16 cellular contexts compared by ENCODE assay signal in the genomic region with DNA sequence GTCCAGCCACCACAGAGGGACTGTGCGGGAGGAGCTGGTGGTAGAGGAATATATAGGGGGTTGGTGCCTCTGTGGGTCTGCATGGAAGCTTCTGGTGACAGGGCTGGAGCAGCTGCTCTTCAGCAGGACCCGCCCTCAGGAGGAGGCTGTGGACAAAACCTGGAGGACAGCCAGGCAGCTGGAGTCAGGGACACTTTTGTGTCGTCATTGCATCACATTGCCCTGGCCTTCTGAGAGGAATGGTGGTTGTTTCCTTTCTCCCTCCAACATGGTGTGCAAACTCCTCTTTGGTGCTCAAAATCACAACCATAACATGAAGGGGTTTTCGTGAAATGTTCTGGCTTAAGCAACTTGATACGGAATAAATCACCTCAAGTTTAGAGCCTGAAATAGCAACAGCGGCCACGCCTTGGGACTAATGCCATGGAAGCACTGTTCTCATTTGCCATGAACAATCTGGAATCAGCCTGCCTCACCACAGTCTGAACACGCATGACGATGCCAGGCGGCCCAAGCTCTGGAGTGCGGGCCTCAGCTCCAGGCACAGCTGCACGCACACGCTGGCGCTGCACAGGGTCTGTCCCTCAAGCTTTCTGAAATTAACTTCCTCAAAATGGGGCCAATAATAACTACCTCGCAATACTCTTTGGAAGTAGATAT. TPM values are rescaled to one million over a fixed set of nuclear protein-coding genes. Genes with fewer than 3 reads are reported as not detected.
A peak's percentile ranks its signal among the peaks of the same experiment; 100 is the strongest.
DNase-seq lines count a peak whose midpoint lies in the region; ATAC-seq and TF ChIP-seq lines count a peak whose summit lies in the region.
"Had no signal": no experiment of that assay in that cellular context is flagged by ENCODE, and none has a peak within 500 bp of the region (broad histone marks: within the 10 kb centered on the region; RNA-seq: fewer than 3 reads in every experiment).

No MANE protein-coding gene starts in this region.

- H3K27me3 ChIP-seq in esophagus (ENCODE audit: control insufficient read depth in 1 of 2, insufficient read depth in 2 of 2, low read length in 2 of 2), result no peaks in the 10 kb centered on the region
- no peaks in the 10 kb centered on the region for H3K27me3 ChIP-seq in Karpas-422 (ENCODE audit: low read length)
- H3K27me3 ChIP-seq in gastroesophageal sphincter, result no peaks in the 10 kb centered on the region

- TF ChIP-seq POLR2A in gastroesophageal sphincter (IDR thresholded peaks at IDR 0.05), result no peak

- 49 to 64% methylated on average over 15 of the region's 15 CpGs for WGBS in esophagus, 2 donors
- 79 to 81% methylated on average over 6 to 14 of the region's 15 CpGs for WGBS in gastroesophageal sphincter (ENCODE audit: low coverage in 1 of 2), 2 donors

- no peak overlapping the region for H2AFZ ChIP-seq in Karpas-422 (ENCODE audit: low read length)

- H3K4me3 ChIP-seq in esophagus (ENCODE audit: low read depth in 1 of 2, low read length in 2 of 2) (no peak overlapping the region), Karpas-422 (ENCODE audit: low read length) (no peak overlapping the region), gastroesophageal sphincter (no peak overlapping the region)
- H3K4me3 ChIP-seq: coronary artery had no signal

- H3K9me3 ChIP-seq in esophagus (ENCODE audit: control insufficient read depth in 2 of 2, insufficient read depth in 1 of 2, low read depth in 1 of 2, low read length in 1 of 2), result no peaks in the 10 kb centered on the region
- no peaks in the 10 kb centered on the region for H3K9me3 ChIP-seq in Karpas-422 (ENCODE audit: low read length)
- H3K9me3 ChIP-seq in gastroesophageal sphincter, result peaks cover 0 to 10% (median 0%) of the 10 kb centered on the region in 3 donors

- no peak for TF ChIP-seq CTCF in gastroesophageal sphincter (IDR thresholded peaks at IDR 0.05)

- DNase-seq in Ammon's horn (ENCODE audit: low spot score) (peak; percentile 54), M059J (ENCODE audit: low read depth) (peak; percentile 10), medulla oblongata (ENCODE audit: extremely low spot score) (peak; percentile 49), Karpas-422 (no peak)
- DNase-seq in effector CD4-positive, alpha-beta T cell, result no peak
- DNase-seq in effector CD8-positive, alpha-beta T cell (lab: John Stamatoyannopoulos, UW), result no peak
- DNase-seq: activated CD8-positive, alpha-beta memory T cell treated with anti-CD3 and anti-CD28 coated beads, Interleukin-2, amount 10 ng/mL, durations not matched to agents 7 days and 5 days; GOT3; NCI-H1436; stimulated activated naive CD8-positive, alpha-beta T cell treated with anti-CD3 and anti-CD28 coated beads, Interleukin-15, amount 100 ng/mL, for 72 hours had no signal

- no peaks in the 10 kb centered on the region for H3K9me2 ChIP-seq in Karpas-422 (replicated peaks; ENCODE audit: insufficient read depth, low read length)

- H3K4me2 ChIP-seq in Karpas-422 (ENCODE audit: low read depth, low read length, poor library complexity, severe bottlenecking), result no peak overlapping the region

- H3K79me2 ChIP-seq in Karpas-422 (ENCODE audit: low read length), result no peaks in the 10 kb centered on the region

- no peak for ATAC-seq in gastroesophageal sphincter
- ATAC-seq: activated CD8-positive, alpha-beta memory T cell treated with anti-CD3 and anti-CD28 coated beads, Interleukin-2, amount 10 ng/mL, durations not matched to agents 7 days and 5 days; activated naive CD4-positive, alpha-beta T cell treated with anti-CD3 and anti-CD28 coated beads, Interleukin-2, amount 50 U/mL, for 72 hours; stimulated activated naive CD8-positive, alpha-beta T cell treated with anti-CD3 and anti-CD28 coated beads, Interleukin-15, amount 100 ng/mL, for 72 hours had no signal

- peaks cover 0 to 5% of the 10 kb centered on the region in 2 donors for H3K4me1 ChIP-seq in esophagus (ENCODE audit: control insufficient read depth in 2 of 2, insufficient read depth in 2 of 2, low read length in 1 of 2)
- no peaks in the 10 kb centered on the region for H3K4me1 ChIP-seq in Karpas-422 (ENCODE audit: low read length)
- no peaks in the 10 kb centered on the region for H3K4me1 ChIP-seq in gastroesophageal sphincter

- H4K20me1 ChIP-seq in Karpas-422 (ENCODE audit: insufficient read depth, low read depth, low read length), result no peaks in the 10 kb centered on the region

- no peak for TF ChIP-seq EP300 in gastroesophageal sphincter (IDR thresholded peaks at IDR 0.05)

- H3K36me3 ChIP-seq in esophagus (ENCODE audit: control insufficient read depth in 2 of 2, insufficient read depth in 2 of 2, low read length in 1 of 2), result no peaks in the 10 kb centered on the region
- peaks cover 8% of the 10 kb centered on the region for H3K36me3 ChIP-seq in Karpas-422 (ENCODE audit: insufficient read depth, low read length)
- no peaks in the 10 kb centered on the region for H3K36me3 ChIP-seq in gastroesophageal sphincter

- no peak overlapping the region for H3K9ac ChIP-seq in Karpas-422 (ENCODE audit: low read length)

- H3K27ac ChIP-seq in esophagus (ENCODE audit: low read depth in 2 of 2, low read length in 1 of 2) (peak overlapping the region; percentile 85 to 87), Karpas-422 (ENCODE audit: low read length) (no peak overlapping the region), gastroesophageal sphincter (no peak overlapping the region)
- H3K27ac ChIP-seq: coronary artery had no signal

RNA-seq across cellular contexts. Expression of a gene that starts 17.1 kb away (rescaled TPM):
- total RNA-seq in M059J (2014; rRNA removed; shearing (Covaris generic)), result not detected in 2 replicates
- under 1 TPM; 0.11 to 0.37 TPM for polyA plus RNA-seq in esophagus
- not detected in 2 replicates for total RNA-seq in Karpas-422 (2014; rRNA removed; shearing (Covaris generic); ENCODE audit: low replicate concordance)
- under 1 TPM in 1 of 4 donors, not detected in 3; 0.19 TPM for total RNA-seq in gastroesophageal sphincter
- total RNA-seq: activated CD8-positive, alpha-beta memory T cell treated with anti-CD3 and anti-CD28 coated beads, Interleukin-2, amount 10 ng/mL, durations not matched to agents 7 days and 5 days; activated naive CD4-positive, alpha-beta T cell treated with anti-CD3 and anti-CD28 coated beads, Interleukin-2, amount 50 U/mL, for 72 hours; lower leg skin; osteocyte had no signal

RNA-seq across cellular contexts. Expression of a gene that starts 21.8 kb away (rescaled TPM):
- total RNA-seq in M059J (2014; rRNA removed; shearing (Covaris generic)), result 3.9 and 8.5 TPM in 2 replicates
- polyA plus RNA-seq in esophagus, result 1 to 10 TPM; 3.1 to 3.9 TPM
- total RNA-seq in Karpas-422 (2014; rRNA removed; shearing (Covaris generic); ENCODE audit: low replicate concordance), result 4.1 and 8.4 TPM in 2 replicates
- total RNA-seq in gastroesophageal sphincter, result under 1 TPM in 1 of 4 donors, not detected in 3; 0.07 TPM

Comparison
In these comparisons a context has a peak if more than half of its experiments do, and no peak if none do; other contexts are left out.
1. DNase-seq: peak in Ammon's horn (single experiment), M059J (single experiment) and medulla oblongata (single experiment); none in effector CD4-positive, alpha-beta T cell (single experiment), Karpas-422 (single experiment) and effector CD8-positive, alpha-beta T cell (single experiment).
2. H3K27ac ChIP-seq: peak in esophagus (2 of 2); none in Karpas-422 (single experiment) and gastroesophageal sphincter (0 of 4).